8 cellular contexts compared by ENCODE assay signal in genomic region chr7:149624419-149625338, GRCh38.
DNase-seq lines count a peak whose midpoint lies in the region; ATAC-seq, FAIRE-seq and TF ChIP-seq lines count a peak whose summit lies in the region.

No MANE protein-coding gene starts in this region.

- CTCF ChIA-PET in endothelial cell of umbilical vein (lab: Charles Lee): interaction anchor here (0.5 to 2.6 kb wide), 18 partner anchors 9 to 429 kb away, joined by 3 to 19 read pairs (median 4); partner anchors contain the start of genes ZNF282, ZNF783 and ZNF862

- TF ChIP-seq POLR2A in endothelial cell of umbilical vein (IDR thresholded peaks at IDR 0.05; ENCODE audit: low read depth, low read length): peak; percentile 84

- FAIRE-seq in D721Med (lab: Jason Lieb, UNC): no peak
- FAIRE-seq in endothelial cell of umbilical vein (lab: Jason Lieb, UNC): peak; percentile 88

- peak overlapping the region; percentile 94 for H2AFZ ChIP-seq in endothelial cell of umbilical vein (ENCODE audit: low read depth, low read length)

- dilution Hi-C loops in endothelial cell of umbilical vein (cut with MboI; ENCODE audit: extremely low pct_ligation_motif_present, low sequenced_read_pairs): no loop called here

- peaks cover 33% of the 10 kb centered on the region for H3K79me2 ChIP-seq in endothelial cell of umbilical vein (ENCODE audit: control insufficient read depth, insufficient read depth, low read length)

- TF ChIP-seq CTCF in D721Med (IDR thresholded peaks at IDR 0.05; ENCODE audit: insufficient read depth, missing control alignments) (peak; percentile 66), endothelial cell of umbilical vein (IDR thresholded peaks at IDR 0.05; ENCODE audit: extremely low read depth in 1 of 2, insufficient read depth in 1 of 2, low read depth in 1 of 2, low read length in 2 of 2) (peak; percentile 79 to 89)

- POLR2A ChIA-PET in endothelial cell of umbilical vein (lab: Charles Lee): interaction anchor here (0.5 kb wide), 1 partner anchor 147 kb away, joined by 3 read pairs; no protein-coding TSS in a partner anchor

- no peaks in the 10 kb centered on the region for H4K20me1 ChIP-seq in endothelial cell of umbilical vein (replicated peaks; ENCODE audit: control insufficient read depth, extremely low read depth, insufficient read depth, low read length)

- DNase-seq in D721Med (ENCODE audit: insufficient read length, low spot score) (peak; percentile 54), NT2/D1 (ENCODE audit: low read depth, low spot score) (peak; percentile 90), endothelial cell of umbilical vein (ENCODE audit: low read depth, low spot score) (peak; percentile 89), middle frontal gyrus (ENCODE audit: extremely low spot score, low spot score) (peak; percentile 78)
- DNase-seq in activated CD8-positive, alpha-beta memory T cell treated with anti-CD3 and anti-CD28 coated beads, Interleukin-2, amount 50 U/mL, for 4 hours: peak; percentile 89
- peak; percentile 75 to 84 for DNase-seq in stimulated activated CD8-positive, alpha-beta memory T cell treated with anti-CD3 and anti-CD28 coated beads, Interleukin-2, amount 100 ng/mL, for 1 hour (ENCODE audit: low read depth in 2 of 2)

- H3K4me1 ChIP-seq in HUES48 (ENCODE audit: control insufficient read depth, insufficient read depth, low read length) (peaks cover 5% of the 10 kb centered on the region; the same call in 1 of the 2 replicates), NT2/D1 (ENCODE audit: insufficient read depth, insufficient read length) (peaks cover 7% of the 10 kb centered on the region), endothelial cell of umbilical vein (ENCODE audit: control insufficient read depth, extremely low read depth, insufficient read depth, low read length) (peaks cover 10% of the 10 kb centered on the region)

- H3K9me3 ChIP-seq in HUES48 (ENCODE audit: control insufficient read depth, insufficient read depth, low read length): no peaks in the 10 kb centered on the region
- H3K9me3 ChIP-seq in NT2/D1 (ENCODE audit: insufficient read depth, low read length): no peaks in the 10 kb centered on the region
- no peaks in the 10 kb centered on the region for H3K9me3 ChIP-seq in endothelial cell of umbilical vein (replicated peaks; ENCODE audit: control insufficient read depth, insufficient read depth, low read length)

- peak overlapping the region; percentile 91 for H3K4me2 ChIP-seq in endothelial cell of umbilical vein (ENCODE audit: insufficient read depth, low read length)

- intact Hi-C loops in endothelial cell of umbilical vein (cut with micrococcal nuclease): loop anchor here (1.0 to 10.0 kb wide), 9 partner anchors 90 to 478 kb away; partner anchors contain the start of genes ZNF212, ZNF282, ZNF398 and ZNF746

- H3K9me1 ChIP-seq in endothelial cell of umbilical vein (replicated peaks; ENCODE audit: control insufficient read depth, extremely low read depth, insufficient read depth, low read length): no peaks in the 10 kb centered on the region

- H3K27me3 ChIP-seq in HUES48 (ENCODE audit: control insufficient read depth, insufficient read depth, low read length) (peaks cover 3% of the 10 kb centered on the region; the same call in 1 of the 2 replicates), NT2/D1 (ENCODE audit: insufficient read depth, insufficient read length) (no peaks in the 10 kb centered on the region), endothelial cell of umbilical vein (ENCODE audit: control insufficient read depth in 2 of 2, insufficient read depth in 2 of 2, low read length in 2 of 2) (peaks cover under 1 to 10% of the 10 kb centered on the region in 2 experiments)

- TSS peak; percentile 30 for BruUV-seq in endothelial cell of umbilical vein (replicated peaks; lab: Mats Ljungman, UMichigan)

- H3K36me3 ChIP-seq in HUES48 (ENCODE audit: control insufficient read depth, insufficient read depth, low read length) (peaks cover 14% of the 10 kb centered on the region), NT2/D1 (ENCODE audit: insufficient read depth, insufficient read length, low read length) (peaks cover 25% of the 10 kb centered on the region), endothelial cell of umbilical vein (ENCODE audit: control insufficient read depth in 2 of 2, extremely low read depth in 1 of 2, insufficient read depth in 2 of 2, low read length in 2 of 2) (peaks cover 8 to 14% of the 10 kb centered on the region in 2 experiments)

- H3K9ac ChIP-seq in HUES48 (ENCODE audit: low read depth, low read length) (peak overlapping the region; percentile 61; the same call in 1 of the 2 replicates), NT2/D1 (ENCODE audit: insufficient read length, low read depth) (peak overlapping the region; percentile 92), endothelial cell of umbilical vein (replicated peaks; ENCODE audit: extremely low read depth, insufficient read depth, low read length) (peak overlapping the region; percentile 58)

- peak overlapping the region; percentile 92 for H3K4me3 ChIP-seq in HUES48 (ENCODE audit: low read depth, low read length)
- H3K4me3 ChIP-seq in NT2/D1 (ENCODE audit: insufficient read length, low read depth): peak overlapping the region; percentile 83
- peak overlapping the region; percentile 76 to 90 (median 89) for H3K4me3 ChIP-seq in endothelial cell of umbilical vein (replicated peaks in 1 of 3; ENCODE audit: insufficient read depth in 1 of 3, low read depth in 1 of 3, low read length in 3 of 3)

- peak; percentile 83 for ATAC-seq in GM21423 (IDR thresholded peaks at IDR 0.05; ENCODE audit: unreplicated experiment)

- no peak overlapping the region for H3K27ac ChIP-seq in HUES48 (ENCODE audit: low read depth, low read length)
- peak overlapping the region; percentile 72 for H3K27ac ChIP-seq in endothelial cell of umbilical vein (ENCODE audit: insufficient read depth, low read depth, low read length)

TF ChIP-seq in endothelial cell of umbilical vein, 7 proteins besides CTCF, POLR2A, EP300 and RAD21:
- TF ChIP-seq JUN (IDR thresholded peaks at IDR 0.05; ENCODE audit: borderline replicate concordance, insufficient read depth, insufficient read length, low read depth) (no peak), POLR2AphosphoS5 (IDR thresholded peaks at IDR 0.05; ENCODE audit: insufficient read depth, low read depth, low read length) (peak; percentile 90), MYC (IDR thresholded peaks at IDR 0.05; ENCODE audit: low read depth, low read length) (peak; percentile 76)
- TF ChIP-seq, protein P1, sequence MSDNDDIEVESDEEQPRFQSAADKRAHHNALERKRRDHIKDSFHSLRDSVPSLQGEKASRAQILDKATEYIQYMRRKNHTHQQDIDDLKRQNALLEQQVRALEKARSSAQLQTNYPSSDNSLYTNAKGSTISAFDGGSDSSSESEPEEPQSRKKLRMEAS (IDR thresholded peaks at IDR 0.05; ENCODE audit: insufficient read depth, insufficient read length): peak; percentile 31
